In genomic region chr22:19517919-19518567, GRCh38 we compare ENCODE assay signal across 25 cellular contexts. TPM values are rescaled to one million over a fixed set of nuclear protein-coding genes. Genes with fewer than 3 reads are reported as not detected.
"Had no signal": no experiment of that assay in that cellular context is flagged by ENCODE, and none has a peak within 500 bp of the region (broad histone marks: within the 10 kb centered on the region; RNA-seq: fewer than 3 reads in every experiment).

No MANE protein-coding gene starts in this region.

- ATAC-seq: activated CD8-positive, alpha-beta T cell treated with anti-CD3 and anti-CD28 coated beads for 36 hours; effector memory CD8-positive, alpha-beta T cell; gastrocnemius medialis; stimulated activated naive B cell treated with anti-CD40 and anti-IgM and Interleukin-4, amounts not matched to agents 10 μg/mL and 1 μg/mL and 100 μg/mL, for 72 hours had no signal

- FAIRE-seq: colon had no signal

- H3K27ac ChIP-seq: adrenal gland, ascending aorta, brain microvascular endothelial cell, esophagus squamous epithelium, parathyroid adenoma, sigmoid colon, SJSA1, testis had no signal

- H3K4me2 ChIP-seq: smooth muscle cell had no signal

- H3K36me3 ChIP-seq: adrenal gland, ascending aorta, esophagus squamous epithelium, gastrocnemius medialis, sigmoid colon had no signal

- H3K4me1 Mint-ChIP-seq: memory B cell had no signal

- H3K9me3 ChIP-seq: adrenal gland, ascending aorta, esophagus squamous epithelium, gastrocnemius medialis, SJSA1, testis had no signal

- H3K4me3 ChIP-seq: adrenal gland, ascending aorta, dorsolateral prefrontal cortex, esophagus squamous epithelium, gastrocnemius medialis, sigmoid colon, SJSA1, smooth muscle cell, testis had no signal

- H2AFZ ChIP-seq: parathyroid adenoma had no signal

- H3K4me3 Mint-ChIP-seq: activated CD8-positive, alpha-beta T cell treated with anti-CD3 and anti-CD28 coated beads for 36 hours; activated naive CD8-positive, alpha-beta T cell; activated T-helper 1 cell treated with anti-CD3 and anti-CD28 coated beads, Interleukin-12 subunit alpha, Interleukin-12 subunit beta, Interleukin-2, Interleukin-4 antibody, amounts not matched to agents 30 ng/mL and 10 ng/mL and 1 ng/mL, durations not matched to agents 14 hours and 24 hours and 36 hours; effector memory CD8-positive, alpha-beta T cell; memory B cell; stimulated activated naive B cell treated with anti-CD40 and anti-IgM and Interleukin-4, amounts not matched to agents 10 μg/mL and 1 μg/mL and 100 μg/mL, for 72 hours had no signal

- H3K27ac Mint-ChIP-seq: activated CD8-positive, alpha-beta T cell treated with anti-CD3 and anti-CD28 coated beads for 36 hours; activated naive CD8-positive, alpha-beta T cell; activated T-helper 1 cell treated with anti-CD3 and anti-CD28 coated beads, Interleukin-12 subunit alpha, Interleukin-12 subunit beta, Interleukin-2, Interleukin-4 antibody, amounts not matched to agents 30 ng/mL and 10 ng/mL and 1 ng/mL, durations not matched to agents 14 hours and 24 hours and 36 hours; effector memory CD8-positive, alpha-beta T cell; memory B cell had no signal

- H3K9ac ChIP-seq: parathyroid adenoma had no signal

- H3K4me1 ChIP-seq: adrenal gland, ascending aorta, gastrocnemius medialis, parathyroid adenoma, testis had no signal

- H3K27me3 ChIP-seq: ascending aorta, brain microvascular endothelial cell, testis had no signal

- H3K79me2 ChIP-seq: parathyroid adenoma had no signal

- H3K27me3 Mint-ChIP-seq: activated naive CD8-positive, alpha-beta T cell had no signal

- DNase-seq: activated CD4-positive, alpha-beta T cell treated with anti-CD3 and anti-CD28 coated beads for 48 hours; activated CD4-positive, CD25-positive, alpha-beta regulatory T cell; activated CD8-positive, alpha-beta T cell treated with anti-CD3 and anti-CD28 coated beads for 36 hours; adrenal gland; brain microvascular endothelial cell; central memory CD4-positive, alpha-beta T cell; effector memory CD8-positive, alpha-beta T cell; esophagus squamous epithelium; gastrocnemius medialis; sigmoid colon; stimulated activated CD4-positive, alpha-beta T cell treated with anti-CD3 and anti-CD28 coated beads, Interleukin-2, amount 100 ng/mL, for 48 hours; stimulated activated CD8-positive, alpha-beta memory T cell treated with anti-CD3 and anti-CD28 coated beads, Interleukin-4, amount 100 ng/mL, for 48 hours; stimulated activated naive B cell treated with anti-CD40 and anti-IgM and Interleukin-4, amounts not matched to agents 10 μg/mL and 1 μg/mL and 100 μg/mL, for 72 hours; T-helper 1 cell; testis; trophoblast cell had no signal

- H3K9me3 Mint-ChIP-seq: activated CD8-positive, alpha-beta T cell treated with anti-CD3 and anti-CD28 coated beads for 36 hours; activated T-helper 1 cell treated with anti-CD3 and anti-CD28 coated beads, Interleukin-12 subunit alpha, Interleukin-12 subunit beta, Interleukin-2, Interleukin-4 antibody, amounts not matched to agents 30 ng/mL and 10 ng/mL and 1 ng/mL, durations not matched to agents 14 hours and 24 hours and 36 hours; effector memory CD8-positive, alpha-beta T cell had no signal

RNA-seq across cellular contexts. Expression of gene CLDN5, which starts 6.2 kb away (rescaled TPM):
- total RNA-seq: activated CD8-positive, alpha-beta T cell treated with anti-CD3 and anti-CD28 coated beads for 36 hours; SJSA1; smooth muscle cell had no signal

RNA-seq across cellular contexts. Expression of gene CDC45, which starts 38.3 kb away (rescaled TPM):
- total RNA-seq: ascending aorta had no signal
